ENCODE assay signal across 10 cellular contexts in the genomic region with DNA sequence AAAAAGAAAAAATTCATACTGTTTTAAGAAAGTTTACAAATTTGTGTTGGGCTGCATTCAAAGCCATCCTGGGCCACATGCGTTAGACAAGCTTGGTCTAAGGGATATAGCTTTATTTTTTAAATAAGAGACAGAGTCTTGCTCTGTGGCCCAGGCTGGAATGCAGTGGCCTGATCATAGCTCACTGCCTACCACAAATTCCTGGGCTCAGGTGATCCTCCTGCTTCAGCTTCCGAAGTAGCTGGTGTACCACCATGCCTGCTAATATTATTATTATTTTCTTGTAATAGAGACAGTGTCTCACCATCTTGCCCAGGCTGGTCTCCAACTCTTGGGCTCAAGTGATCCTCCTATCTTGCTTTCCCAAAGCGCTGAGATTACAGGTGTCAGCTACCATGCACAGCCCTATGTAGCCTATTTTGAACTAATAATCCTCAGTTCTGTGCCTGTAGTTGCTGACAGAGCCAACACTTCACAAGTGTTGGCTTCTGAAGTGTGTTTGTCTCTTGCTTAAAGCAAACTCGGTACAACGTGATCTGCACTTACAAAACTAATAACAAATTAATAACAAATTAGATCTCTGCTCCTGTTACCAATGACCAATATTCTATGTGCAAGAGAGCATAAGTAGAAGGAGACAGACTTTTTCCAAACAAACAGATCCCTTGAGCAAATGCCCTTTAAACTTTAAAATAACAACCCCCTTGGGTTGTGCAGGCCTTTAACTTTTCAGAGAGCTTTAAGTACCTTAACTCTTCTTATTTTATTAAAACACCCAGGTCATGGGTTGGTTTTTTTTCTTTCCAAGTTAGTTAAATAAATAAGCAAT.
DNase-seq lines count a peak whose midpoint lies in the region; ATAC-seq, FAIRE-seq and TF ChIP-seq lines count a peak whose summit lies in the region.
"Had no signal": no experiment of that assay in that cellular context is flagged by ENCODE, and none has a peak within 500 bp of the region (broad histone marks: within the 10 kb centered on the region; RNA-seq: fewer than 3 reads in every experiment).

No MANE protein-coding gene starts in this region.

- no peak for TF ChIP-seq CTCF in AG04450 (IDR thresholded peaks at IDR 0.05; ENCODE audit: low read depth, low read length)
- no peak for TF ChIP-seq CTCF in cardiac muscle cell (IDR thresholded peaks at IDR 0.05; ENCODE audit: low read depth, low read length)
- TF ChIP-seq CTCF in pancreas (IDR thresholded peaks at IDR 0.05) = no peak

- 46 to 49% methylated on average over 5 of the region's 5 CpGs for WGBS in pancreas, 2 donors

- H3K27me3 ChIP-seq in AG04450 (ENCODE audit: control insufficient read depth, insufficient read depth, low read length) = no peaks in the 10 kb centered on the region
- no peaks in the 10 kb centered on the region for H3K27me3 ChIP-seq in cardiac muscle cell
- H3K27me3 ChIP-seq in pancreas = no peaks in the 10 kb centered on the region
- no peaks in the 10 kb centered on the region for H3K27me3 ChIP-seq in effector memory CD4-positive, alpha-beta T cell (replicated peaks; ENCODE audit: control insufficient read depth, insufficient read depth, low read length, poor library complexity, severe bottlenecking)

- H3K4me3 ChIP-seq in AG04450 (ENCODE audit: low read depth, low read length) (no peak overlapping the region), cardiac muscle cell (no peak overlapping the region), pancreas (no peak overlapping the region)
- no peak overlapping the region for H3K4me3 ChIP-seq in effector memory CD4-positive, alpha-beta T cell (ENCODE audit: insufficient read depth, low read depth, low read length, poor library complexity, severe bottlenecking)

- POLR2A ChIA-PET in AG04450 (lab: Yijun Ruan, JAX) = interaction anchor here (0.6 to 2.3 kb wide), 16 partner anchors 10 to 129 kb away, joined by 3 to 20 read pairs (median 4); no protein-coding TSS in a partner anchor

- peak overlapping the region; percentile 19 for H3K27ac Mint-ChIP-seq in T-helper 17 cell
- H3K27ac Mint-ChIP-seq: B cell had no signal

- no peak for ATAC-seq in T-helper 17 cell
- peak; percentile 31 to 53 (median 48) for ATAC-seq in pancreas

- peaks cover 31% of the 10 kb centered on the region for H3K4me1 ChIP-seq in cardiac muscle cell (ENCODE audit: low read depth)
- H3K4me1 ChIP-seq in pancreas = peaks cover 13 to 20% (median 16%) of the 10 kb centered on the region in 3 donors
- H3K4me1 ChIP-seq in effector memory CD4-positive, alpha-beta T cell (ENCODE audit: control insufficient read depth, insufficient read depth, low read length, poor library complexity, severe bottlenecking) = no peaks in the 10 kb centered on the region

- H3K27ac ChIP-seq in AG04450 (ENCODE audit: low read depth, low read length) (peak overlapping the region; percentile 94), cardiac muscle cell (peak overlapping the region; percentile 93), pancreas (peak overlapping the region in 3 of 4 donors; percentile 13 to 74 (median 69))
- H3K27ac ChIP-seq in effector memory CD4-positive, alpha-beta T cell (ENCODE audit: insufficient read depth, low read length, poor library complexity, severe bottlenecking) = no peak overlapping the region

- CTCF ChIA-PET in AG04450 (lab: Charles Lee) = interaction anchor here (0.6 to 3.6 kb wide), 5 partner anchors 70 to 160 kb away, joined by 3 to 17 read pairs (median 5); no protein-coding TSS in a partner anchor

- H3K9me3 ChIP-seq in AG04450 (ENCODE audit: control insufficient read depth, insufficient read depth, low read length) (no peaks in the 10 kb centered on the region; the same call in 1 of the 2 replicates), T-helper 17 cell (ENCODE audit: control insufficient read depth, low read length, poor library complexity, severe bottlenecking) (no peaks in the 10 kb centered on the region), cardiac muscle cell (ENCODE audit: low read depth) (no peaks in the 10 kb centered on the region), pancreas (no peaks in the 10 kb centered on the region)
- H3K9me3 ChIP-seq in effector memory CD4-positive, alpha-beta T cell (ENCODE audit: control insufficient read depth, low read length) = no peaks in the 10 kb centered on the region

- no peak for DNase-seq in AG04450 (ENCODE audit: low read depth, low spot score)
- no peak for DNase-seq in T-helper 17 cell
- DNase-seq in cardiac muscle cell (ENCODE audit: low read depth in 1 of 2, low spot score in 1 of 2) = no peak
- no peak for DNase-seq in pancreas
- DNase-seq in NCI-H1436 (lab: John Stamatoyannopoulos, UW) = no peak
- DNase-seq in NCI-H1092 (lab: John Stamatoyannopoulos, UW) = no peak
- no peak for DNase-seq in COLO668 (lab: John Stamatoyannopoulos, UW; ENCODE audit: unreplicated experiment)
- DNase-seq in effector memory CD4-positive, alpha-beta T cell = no peak
- DNase-seq: cerebellar nuclear complex had no signal

- H3K27me3 Mint-ChIP-seq in T-helper 17 cell = no peaks in the 10 kb centered on the region
- H3K27me3 Mint-ChIP-seq: B cell had no signal

- H3K4me1 Mint-ChIP-seq in T-helper 17 cell = peaks cover 2% of the 10 kb centered on the region
- H3K4me1 Mint-ChIP-seq: B cell had no signal

- no peaks in the 10 kb centered on the region for H3K36me3 ChIP-seq in cardiac muscle cell
- H3K36me3 ChIP-seq in pancreas = no peaks in the 10 kb centered on the region
- no peaks in the 10 kb centered on the region for H3K36me3 ChIP-seq in effector memory CD4-positive, alpha-beta T cell (ENCODE audit: control insufficient read depth, insufficient read depth, low read length)

- peaks cover 3% of the 10 kb centered on the region for H3K36me3 Mint-ChIP-seq in T-helper 17 cell (ENCODE audit: low read depth)

- no peak for FAIRE-seq in pancreas (lab: Jason Lieb, UNC)

- no peak overlapping the region for H3K4me3 Mint-ChIP-seq in T-helper 17 cell
- H3K4me3 Mint-ChIP-seq: B cell had no signal

- intact Hi-C loops in pancreas (cut with DNase I) = no loop called here
